Comparison of ENCODE assay signal across 8 cellular contexts in genomic region chr17:9291912-9292562, GRCh38.
A peak's percentile ranks its signal among the peaks of the same experiment; 100 is the strongest.
DNase-seq lines count a peak whose midpoint lies in the region; ATAC-seq and TF ChIP-seq lines count a peak whose summit lies in the region.

No MANE protein-coding gene starts in this region.

- no peak for ATAC-seq in HG03139 (IDR thresholded peaks at IDR 0.05; ENCODE audit: unreplicated experiment)
- no peak for ATAC-seq in activated CD4-positive, CD25-positive, alpha-beta regulatory T cell treated with anti-CD3 and anti-CD28 coated beads, Interleukin-2, amount 50 U/mL, for 24 hours

- H3K27ac Mint-ChIP-seq in Calu3 (ENCODE audit: unreplicated experiment): no peak overlapping the region
- H3K27ac Mint-ChIP-seq in activated CD4-positive, alpha-beta memory T cell treated with anti-CD3 and anti-CD28 coated beads for 36 hours: no peak overlapping the region

- H3K36me3 Mint-ChIP-seq in Calu3 (ENCODE audit: insufficient read depth, unreplicated experiment): no peaks in the 10 kb centered on the region
- no peaks in the 10 kb centered on the region for H3K36me3 Mint-ChIP-seq in activated CD4-positive, alpha-beta memory T cell treated with anti-CD3 and anti-CD28 coated beads for 36 hours

- H3K9me2 ChIP-seq in neural cell (ENCODE audit: insufficient read depth, low read length): no peaks in the 10 kb centered on the region

- no peaks in the 10 kb centered on the region for H3K36me3 ChIP-seq in neural cell (ENCODE audit: insufficient read depth, low read length)

- no peak overlapping the region for H3K4me3 Mint-ChIP-seq in Calu3 (ENCODE audit: low read depth, unreplicated experiment)
- H3K4me3 Mint-ChIP-seq in activated CD4-positive, alpha-beta memory T cell treated with anti-CD3 and anti-CD28 coated beads for 36 hours: no peak overlapping the region

- peak; percentile 65 for TF ChIP-seq RAD21 in neural cell (conservative IDR thresholded peaks at IDR 0.05)

- H3K27me3 ChIP-seq in neural cell (ENCODE audit: insufficient read depth, low read depth, low read length): no peaks in the 10 kb centered on the region

- CTCF ChIA-PET in Calu3 (lab: Charles Lee): interaction anchor here (0.6 kb wide), 1 partner anchor 97 kb away, joined by 4 read pairs; no protein-coding TSS in a partner anchor
- CTCF ChIA-PET in activated CD4-positive, alpha-beta memory T cell treated with anti-CD3 and anti-CD28 coated beads for 36 hours (lab: Charles Lee): interaction anchor here (0.6 to 3.8 kb wide), 19 partner anchors 12 to 294 kb away, joined by 3 to 18 read pairs (median 4); no protein-coding TSS in a partner anchor

- H3K9me3 Mint-ChIP-seq in Calu3 (ENCODE audit: low read depth, unreplicated experiment): no peaks in the 10 kb centered on the region
- no peaks in the 10 kb centered on the region for H3K9me3 Mint-ChIP-seq in activated CD4-positive, alpha-beta memory T cell treated with anti-CD3 and anti-CD28 coated beads for 36 hours

- H3K79me2 ChIP-seq in neural cell (replicated peaks; ENCODE audit: insufficient read depth, low read length): no peaks in the 10 kb centered on the region

- no peaks in the 10 kb centered on the region for H3K4me1 Mint-ChIP-seq in Calu3 (ENCODE audit: low read depth, unreplicated experiment)
- peaks cover 28% of the 10 kb centered on the region for H3K4me1 Mint-ChIP-seq in activated CD4-positive, alpha-beta memory T cell treated with anti-CD3 and anti-CD28 coated beads for 36 hours (ENCODE audit: low read depth)

- H4K20me1 ChIP-seq in neural cell (ENCODE audit: insufficient read depth): no peaks in the 10 kb centered on the region

- H3K9ac ChIP-seq in neural cell (ENCODE audit: low read length): no peak overlapping the region

- POLR2A ChIA-PET in activated CD4-positive, alpha-beta memory T cell treated with anti-CD3 and anti-CD28 coated beads for 36 hours (lab: Charles Lee): no interaction called here

- TF ChIP-seq CTCF in Calu3 (IDR thresholded peaks at IDR 0.05; ENCODE audit: unreplicated experiment) (peak; percentile 29), neural cell (IDR thresholded peaks at IDR 0.05; ENCODE audit: poor library complexity, severe bottlenecking) (peak; percentile 57)

- TF ChIP-seq EP300 in neural cell (conservative IDR thresholded peaks at IDR 0.05; ENCODE audit: poor library complexity, severe bottlenecking): no peak

- H2AFZ ChIP-seq in neural cell (ENCODE audit: low read depth, low read length): no peak overlapping the region

- no peaks in the 10 kb centered on the region for H3K9me3 ChIP-seq in neural cell (ENCODE audit: low read length)

- DNase-seq in Calu3 (peak; percentile 27), HuH-7.5 (ENCODE audit: low spot score) (peak; percentile 37), fibroblast of gingiva (ENCODE audit: low read depth) (peak; percentile 43), AML-193 (lab: John Stamatoyannopoulos, UW) (no peak)
- DNase-seq in activated CD4-positive, alpha-beta memory T cell treated with anti-CD3 and anti-CD28 coated beads for 36 hours: peak; percentile 66

- no peak overlapping the region for H3K4me3 ChIP-seq in neural cell (ENCODE audit: low read length)

- H3K27ac ChIP-seq in neural cell (ENCODE audit: low read length): no peak overlapping the region

- intact Hi-C loops in Calu3 (cut with micrococcal nuclease; ENCODE audit: unreplicated experiment): loop anchor here (10.0 kb wide), 1 partner anchor 297 kb away; no protein-coding TSS in a partner anchor
- intact Hi-C loops in activated CD4-positive, alpha-beta memory T cell treated with anti-CD3 and anti-CD28 coated beads for 36 hours (cut with micrococcal nuclease): loop anchor here (2.0 to 10.0 kb wide), 5 partner anchors 65 to 297 kb away; no protein-coding TSS in a partner anchor

- no TSS peak for BruUV-seq in Calu3 (replicated peaks; lab: Mats Ljungman, UMichigan)

- H3K27me3 Mint-ChIP-seq in Calu3 (ENCODE audit: unreplicated experiment): no peaks in the 10 kb centered on the region
- H3K27me3 Mint-ChIP-seq in activated CD4-positive, alpha-beta memory T cell treated with anti-CD3 and anti-CD28 coated beads for 36 hours: no peaks in the 10 kb centered on the region

- no peaks in the 10 kb centered on the region for H3F3A ChIP-seq in neural cell (ENCODE audit: insufficient read depth, low read length, poor library complexity, severe bottlenecking)

- no peak overlapping the region for H3K4me2 ChIP-seq in neural cell (ENCODE audit: low read length)

TF ChIP-seq in neural cell, 6 proteins besides CTCF, POLR2A, EP300 and RAD21:
- TF ChIP-seq EZH2 (IDR thresholded peaks at IDR 0.05; ENCODE audit: borderline replicate concordance, insufficient read depth, low read length, poor library complexity, severe bottlenecking) (no peak), TAF1 (IDR thresholded peaks at IDR 0.05; ENCODE audit: low read depth) (no peak), SMC3 (conservative IDR thresholded peaks at IDR 0.05; ENCODE audit: poor library complexity) (peak; percentile 61), REST (IDR thresholded peaks at IDR 0.05; ENCODE audit: borderline replicate concordance) (no peak), POLR2AphosphoS5 (IDR thresholded peaks at IDR 0.05) (no peak), MXI1 (conservative IDR thresholded peaks at IDR 0.05; ENCODE audit: poor library complexity, severe bottlenecking) (no peak)

Comparison
In these comparisons a context has a peak if more than half of its experiments do, and no peak if none do; other contexts are left out.
1. DNase-seq: peak in Calu3 (single experiment), HuH-7.5 (single experiment), activated CD4-positive, alpha-beta memory T cell treated with anti-CD3 and anti-CD28 coated beads for 36 hours (single experiment) and fibroblast of gingiva (single experiment); none in AML-193 (0 of 2).